Comparison of ENCODE assay signal across 8 cellular contexts in genomic region chr19:15466851-15467733, GRCh38. TPM values are rescaled to one million over a fixed set of nuclear protein-coding genes. Genes with fewer than 3 reads are reported as not detected.
DNase-seq lines count a peak whose midpoint lies in the region; ATAC-seq and TF ChIP-seq lines count a peak whose summit lies in the region.

No MANE protein-coding gene starts in this region.

- H3K9me3 Mint-ChIP-seq in activated T-cell treated with anti-CD3 and anti-CD28 coated beads, Interleukin-2, amount 50 U/mL, for 24 hours: no peaks in the 10 kb centered on the region
- H3K9me3 Mint-ChIP-seq in Calu3 (ENCODE audit: low read depth, unreplicated experiment) (no peaks in the 10 kb centered on the region), osteocyte (ENCODE audit: unreplicated experiment) (no peaks in the 10 kb centered on the region)

- peak overlapping the region; percentile 53 for H3K4me3 Mint-ChIP-seq in activated T-cell treated with anti-CD3 and anti-CD28 coated beads, Interleukin-2, amount 50 U/mL, for 24 hours
- no peak overlapping the region for H3K4me3 Mint-ChIP-seq in Calu3 (ENCODE audit: low read depth, unreplicated experiment)
- no peak overlapping the region for H3K4me3 Mint-ChIP-seq in osteocyte (ENCODE audit: unreplicated experiment)

- TF ChIP-seq CTCF in C4-2B (conservative IDR thresholded peaks at IDR 0.05): no peak
- no peak for TF ChIP-seq CTCF in GM20000 (IDR thresholded peaks at IDR 0.05; ENCODE audit: extremely low read depth, missing control alignments)
- TF ChIP-seq CTCF in Calu3 (IDR thresholded peaks at IDR 0.05; ENCODE audit: unreplicated experiment): no peak
- TF ChIP-seq CTCF in osteocyte (IDR thresholded peaks at IDR 0.05): no peak

- CTCF ChIA-PET in Calu3 (lab: Charles Lee): interaction anchor here (0.7 kb wide), 1 partner anchor 14 kb away, joined by 4 read pairs; no protein-coding TSS in a partner anchor

- H3K27ac Mint-ChIP-seq in activated T-cell treated with anti-CD3 and anti-CD28 coated beads, Interleukin-2, amount 50 U/mL, for 24 hours: peak overlapping the region; percentile 95
- no peak overlapping the region for H3K27ac Mint-ChIP-seq in Calu3 (ENCODE audit: unreplicated experiment)
- H3K27ac Mint-ChIP-seq in osteocyte (ENCODE audit: unreplicated experiment): no peak overlapping the region

- peaks cover 25% of the 10 kb centered on the region for H3K36me3 Mint-ChIP-seq in activated T-cell treated with anti-CD3 and anti-CD28 coated beads, Interleukin-2, amount 50 U/mL, for 24 hours (ENCODE audit: low read depth)
- H3K36me3 Mint-ChIP-seq in Calu3 (ENCODE audit: insufficient read depth, unreplicated experiment): no peaks in the 10 kb centered on the region
- H3K36me3 Mint-ChIP-seq in osteocyte (ENCODE audit: unreplicated experiment): no peaks in the 10 kb centered on the region

- H3K27me3 Mint-ChIP-seq in activated T-cell treated with anti-CD3 and anti-CD28 coated beads, Interleukin-2, amount 50 U/mL, for 24 hours: no peaks in the 10 kb centered on the region
- H3K27me3 Mint-ChIP-seq in Calu3 (ENCODE audit: unreplicated experiment) (peaks cover 33% of the 10 kb centered on the region), osteocyte (ENCODE audit: unreplicated experiment) (peaks cover 22% of the 10 kb centered on the region)

- peak; percentile 72 for DNase-seq in GM20000 (ENCODE audit: low spot score)
- peak; percentile 72 for DNase-seq in M059J (ENCODE audit: low read depth)
- peak; percentile 64 for DNase-seq in activated T-cell treated with anti-CD3 and anti-CD28 coated beads, Interleukin-2, amount 50 U/mL, for 24 hours
- peak; percentile 4 for DNase-seq in sciatic nerve (ENCODE audit: low spot score)
- no peak for DNase-seq in iPS-NIHi11 (ENCODE audit: low spot score)
- no peak for DNase-seq in Calu3
- no peak for DNase-seq in osteocyte (ENCODE audit: extremely low spot score, unreplicated experiment)

- ATAC-seq in sciatic nerve: no peak

- peaks cover 59% of the 10 kb centered on the region for H3K4me1 Mint-ChIP-seq in activated T-cell treated with anti-CD3 and anti-CD28 coated beads, Interleukin-2, amount 50 U/mL, for 24 hours (ENCODE audit: low read depth)
- H3K4me1 Mint-ChIP-seq in Calu3 (ENCODE audit: low read depth, unreplicated experiment) (no peaks in the 10 kb centered on the region), osteocyte (ENCODE audit: unreplicated experiment) (no peaks in the 10 kb centered on the region)

- peak overlapping the region; percentile 82 for H3K27ac ChIP-seq in C4-2B

- no TSS peak for BruUV-seq in Calu3 (replicated peaks; lab: Mats Ljungman, UMichigan)

- intact Hi-C loops in sciatic nerve (cut with DNase I): no loop called here
- intact Hi-C loops in Calu3 (cut with micrococcal nuclease; ENCODE audit: unreplicated experiment): no loop called here

RNA-seq across cellular contexts. Expression of gene RASAL3, which starts 2.7 kb away (rescaled TPM):
- 0.05 TPM in 1 of 2 replicates, not detected in the other for total RNA-seq in M059J (2014; rRNA removed; shearing (Covaris generic))
- 6.1 TPM for total RNA-seq in sciatic nerve
- total RNA-seq in Calu3 (2022): not detected in 2 replicates
- total RNA-seq in osteocyte: not detected in 2 replicates

RNA-seq across cellular contexts. Expression of gene PGLYRP2, which starts 12.2 kb away (rescaled TPM):
- 0.17 TPM in 1 of 2 replicates, not detected in the other for total RNA-seq in M059J (2014; rRNA removed; shearing (Covaris generic))
- not detected for total RNA-seq in sciatic nerve
- not detected in 2 replicates for total RNA-seq in Calu3 (2022)
- not detected in 2 replicates for total RNA-seq in osteocyte

RNA-seq across cellular contexts. Expression of gene WIZ, which starts 17.3 kb away (rescaled TPM):
- total RNA-seq in M059J (2014; rRNA removed; shearing (Covaris generic)): 7.2 and 16.9 TPM in 2 replicates
- 30.2 TPM for total RNA-seq in sciatic nerve
- 31.9 and 34.0 TPM in 2 replicates for total RNA-seq in Calu3 (2022)
- total RNA-seq in osteocyte: 52.4 and 55.0 TPM in 2 replicates

RNA-seq across cellular contexts. Expression of gene CYP4F22, which starts 41.2 kb away (rescaled TPM):
- total RNA-seq in M059J (2014; rRNA removed; shearing (Covaris generic)): not detected in 2 replicates
- total RNA-seq in sciatic nerve (not detected), Calu3 (2022) (not detected in 2 replicates), osteocyte (not detected in 2 replicates)

RNA-seq across cellular contexts. Expression of gene AKAP8L, which starts 48.3 kb away (rescaled TPM):
- total RNA-seq in M059J (2014; rRNA removed; shearing (Covaris generic)): 59.7 and 63.6 TPM in 2 replicates
- 109 TPM for total RNA-seq in sciatic nerve
- 94.0 and 96.8 TPM in 2 replicates for total RNA-seq in Calu3 (2022)
- 96.2 and 104 TPM in 2 replicates for total RNA-seq in osteocyte

Comparison
In these comparisons a context has a peak if more than half of its experiments do, and no peak if none do; other contexts are left out.
1. DNase-seq: peak in GM20000 (single experiment), M059J (single experiment), activated T-cell treated with anti-CD3 and anti-CD28 coated beads, Interleukin-2, amount 50 U/mL, for 24 hours (single experiment) and sciatic nerve (single experiment); none in iPS-NIHi11 (single experiment), Calu3 (single experiment) and osteocyte (single experiment).